2 cellular contexts compared by ENCODE assay signal in genomic region chr10:33032354-33033254, GRCh38.
TF ChIP-seq lines count a peak whose summit lies in the region.

No MANE protein-coding gene starts in this region.

TF ChIP-seq in endothelial cell of umbilical vein, 7 proteins besides CTCF, POLR2A, EP300 and RAD21 (continued from another document):
- peak; percentile 75 for TF ChIP-seq POLR2AphosphoS5 (IDR thresholded peaks at IDR 0.05; ENCODE audit: insufficient read depth, low read depth, low read length)

TF ChIP-seq in HEK293T, 16 proteins besides CTCF, POLR2A, EP300 and RAD21 (continued from another document):
- TF ChIP-seq FOXK2 (IDR thresholded peaks at IDR 0.05): no peak
- no peak for TF ChIP-seq LEF1 (IDR thresholded peaks at IDR 0.05; ENCODE audit: borderline replicate concordance)
